In genomic region chr6:26452631-26453030, GRCh38 we compare ENCODE assay signal across 24 cellular contexts. TPM values are rescaled to one million over a fixed set of nuclear protein-coding genes. Genes with fewer than 3 reads are reported as not detected.
"Had no signal": no experiment of that assay in that cellular context is flagged by ENCODE, and none has a peak within 500 bp of the region (broad histone marks: within the 10 kb centered on the region; RNA-seq: fewer than 3 reads in every experiment).

No MANE protein-coding gene starts in this region.

- H3K4me3 ChIP-seq: esophagus squamous epithelium, left lung, ovary, psoas muscle, right lobe of liver, testis had no signal

- H3K9me3 Mint-ChIP-seq: activated naive CD4-positive, alpha-beta T cell treated with anti-CD3 and anti-CD28 coated beads, Interleukin-2, amount 50 U/mL, for 72 hours; activated T-helper 1 cell treated with anti-CD3 and anti-CD28 coated beads, Interleukin-12 subunit alpha, Interleukin-12 subunit beta, Interleukin-2, Interleukin-4 antibody, amounts not matched to agents 30 ng/mL and 10 ng/mL and 1 ng/mL, durations not matched to agents 14 hours and 24 hours and 36 hours; dendritic cell treated with granulocyte-macrophage colony-stimulating factor and Interleukin-4, amounts not matched to agents 40 ng/mL and 50 ng/mL, for 4 days; stimulated activated memory B cell treated with anti-CD40 and anti-IgM and Interleukin-4, amounts not matched to agents 10 μg/mL and 1 μg/mL and 100 μg/mL, for 72 hours; type B pancreatic cell had no signal

- H3K27me3 ChIP-seq: esophagus squamous epithelium, foreskin keratinocyte, left lung, ovary, right lobe of liver, testis had no signal

- DNase-seq: activated CD4-positive, alpha-beta T cell treated with anti-CD3 and anti-CD28 coated beads for 1 hour; activated gamma-delta T cell treated with Interleukin-2 at 50 U/mL for 16 hours; activated T-cell treated with anti-CD3 and anti-CD28 coated beads for 4 hours; amniotic stem cell; effector memory CD4-positive, alpha-beta T cell; esophagus squamous epithelium; foreskin keratinocyte; head of caudate nucleus; left lung; mammary epithelial cell; ovary; psoas muscle; right lobe of liver; stimulated activated CD4-positive, alpha-beta T cell treated with anti-CD3 and anti-CD28 coated beads, Interleukin-4, amount 100 ng/mL, for 4 hours; T1000; testis had no signal

- H3K27me3 Mint-ChIP-seq: dendritic cell treated with granulocyte-macrophage colony-stimulating factor and Interleukin-4, amounts not matched to agents 40 ng/mL and 50 ng/mL, for 4 days; stimulated activated memory B cell treated with anti-CD40 and anti-IgM and Interleukin-4, amounts not matched to agents 10 μg/mL and 1 μg/mL and 100 μg/mL, for 72 hours had no signal

- H3K4me1 ChIP-seq: foreskin keratinocyte had no signal

- H3K27ac Mint-ChIP-seq: activated naive CD4-positive, alpha-beta T cell treated with anti-CD3 and anti-CD28 coated beads, Interleukin-2, amount 50 U/mL, for 72 hours; activated T-helper 1 cell treated with anti-CD3 and anti-CD28 coated beads, Interleukin-12 subunit alpha, Interleukin-12 subunit beta, Interleukin-2, Interleukin-4 antibody, amounts not matched to agents 30 ng/mL and 10 ng/mL and 1 ng/mL, durations not matched to agents 14 hours and 24 hours and 36 hours; dendritic cell treated with granulocyte-macrophage colony-stimulating factor and Interleukin-4, amounts not matched to agents 40 ng/mL and 50 ng/mL, for 4 days; stimulated activated memory B cell treated with anti-CD40 and anti-IgM and Interleukin-4, amounts not matched to agents 10 μg/mL and 1 μg/mL and 100 μg/mL, for 72 hours; type B pancreatic cell had no signal

- ATAC-seq: activated naive CD4-positive, alpha-beta T cell treated with anti-CD3 and anti-CD28 coated beads, Interleukin-2, amount 50 U/mL, for 72 hours; foreskin keratinocyte; left lung; psoas muscle; right lobe of liver; stimulated activated memory B cell treated with anti-CD40 and anti-IgM and Interleukin-4, amounts not matched to agents 10 μg/mL and 1 μg/mL and 100 μg/mL, for 72 hours had no signal

- H3K4me3 Mint-ChIP-seq: activated T-helper 1 cell treated with anti-CD3 and anti-CD28 coated beads, Interleukin-12 subunit alpha, Interleukin-12 subunit beta, Interleukin-2, Interleukin-4 antibody, amounts not matched to agents 30 ng/mL and 10 ng/mL and 1 ng/mL, durations not matched to agents 14 hours and 24 hours and 36 hours; dendritic cell treated with granulocyte-macrophage colony-stimulating factor and Interleukin-4, amounts not matched to agents 40 ng/mL and 50 ng/mL, for 4 days; stimulated activated memory B cell treated with anti-CD40 and anti-IgM and Interleukin-4, amounts not matched to agents 10 μg/mL and 1 μg/mL and 100 μg/mL, for 72 hours; type B pancreatic cell had no signal

- H3K36me3 Mint-ChIP-seq: type B pancreatic cell had no signal

- H3K27ac ChIP-seq: foreskin keratinocyte, left lung, ovary, psoas muscle, right lobe of liver, testis had no signal

- H3K9me3 ChIP-seq: esophagus squamous epithelium, left lung, ovary, psoas muscle, right lobe of liver, testis had no signal

- H3K36me3 ChIP-seq: ovary, right lobe of liver had no signal

RNA-seq across cellular contexts. Expression of gene BTN1A1, which starts 47.5 kb away (rescaled TPM):
- total RNA-seq: activated T-helper 1 cell treated with anti-CD3 and anti-CD28 coated beads, Interleukin-12 subunit alpha, Interleukin-12 subunit beta, Interleukin-2, Interleukin-4 antibody, amounts not matched to agents 30 ng/mL and 10 ng/mL and 1 ng/mL, durations not matched to agents 14 hours and 24 hours and 36 hours; chondrocyte; esophagus squamous epithelium; foreskin keratinocyte; kidney epithelial cell; left lung; mammary epithelial cell; ovary; psoas muscle; right lobe of liver; T-helper 1 cell treated with Interleukin-12 subunit alpha and Interleukin-12 subunit beta and Interleukin-4 antibody, amounts not matched to agents 30 ng/mL and 1 ng/mL, for 36 hours had no signal
- polyA plus RNA-seq: foreskin keratinocyte, mammary epithelial cell, psoas muscle had no signal
